ENCODE assay signal across 9 cellular contexts in genomic region chr2:54561795-54562592, GRCh38.
A peak's percentile ranks its signal among the peaks of the same experiment; 100 is the strongest.
DNase-seq lines count a peak whose midpoint lies in the region; ATAC-seq and TF ChIP-seq lines count a peak whose summit lies in the region.
"Had no signal": no experiment of that assay in that cellular context is flagged by ENCODE, and none has a peak within 500 bp of the region (broad histone marks: within the 10 kb centered on the region; RNA-seq: fewer than 3 reads in every experiment).

No MANE protein-coding gene starts in this region.

- H3K4me3 Mint-ChIP-seq in CD14-positive monocyte (no peak overlapping the region), IgD-negative memory B cell (peak overlapping the region; percentile 78 to 97 (median 94)), mesothelial cell of epicardium (peak overlapping the region; percentile 39)
- peak overlapping the region; percentile 76 for H3K4me3 Mint-ChIP-seq in activated T-helper 2 cell treated with anti-CD3 and anti-CD28 coated beads, Interferon-gamma antibody, Interleukin-2, Interleukin-4, amounts not matched to agents 10 μg/mL and 5 μg/mL and 100 μg/mL, durations not matched to agents 14 hours and 24 hours and 36 hours (ENCODE audit: low read depth)

- no peaks in the 10 kb centered on the region for H3K9me3 Mint-ChIP-seq in CD14-positive monocyte
- no peaks in the 10 kb centered on the region for H3K9me3 Mint-ChIP-seq in IgD-negative memory B cell
- H3K9me3 Mint-ChIP-seq in activated T-helper 2 cell treated with anti-CD3 and anti-CD28 coated beads, Interferon-gamma antibody, Interleukin-2, Interleukin-4, amounts not matched to agents 10 μg/mL and 5 μg/mL and 100 μg/mL, durations not matched to agents 14 hours and 24 hours and 36 hours = no peaks in the 10 kb centered on the region
- H3K9me3 Mint-ChIP-seq in mesothelial cell of epicardium = no peaks in the 10 kb centered on the region

- intact Hi-C loops in CD14-positive monocyte (cut with micrococcal nuclease) = no loop called here
- intact Hi-C loops in activated T-helper 2 cell treated with anti-CD3 and anti-CD28 coated beads, Interferon-gamma antibody, Interleukin-2, Interleukin-4, amounts not matched to agents 10 μg/mL and 5 μg/mL and 100 μg/mL, durations not matched to agents 14 hours and 24 hours and 36 hours (cut with micrococcal nuclease) = loop anchor here (2.0 to 10.0 kb wide), 2 partner anchors 489 to 597 kb away; partner anchors contain the start of gene RTN4

- H3K4me1 Mint-ChIP-seq in CD14-positive monocyte (peaks cover 46% of the 10 kb centered on the region), IgD-negative memory B cell (peaks cover 41 to 54% (median 47%) of the 10 kb centered on the region in 3 donors), mesothelial cell of epicardium (peaks cover 62% of the 10 kb centered on the region)
- peaks cover 56% of the 10 kb centered on the region for H3K4me1 Mint-ChIP-seq in activated T-helper 2 cell treated with anti-CD3 and anti-CD28 coated beads, Interferon-gamma antibody, Interleukin-2, Interleukin-4, amounts not matched to agents 10 μg/mL and 5 μg/mL and 100 μg/mL, durations not matched to agents 14 hours and 24 hours and 36 hours (ENCODE audit: low read depth)

- in situ Hi-C loops in GM13976 (cut with MboI; ENCODE audit: low sequenced_read_pairs, unreplicated experiment) = no loop called here

- ATAC-seq in HG02798 (IDR thresholded peaks at IDR 0.05; ENCODE audit: poor library complexity, unreplicated experiment) = no peak

- DNase-seq in CD14-positive monocyte (ENCODE audit: low spot score) = no peak
- DNase-seq in activated T-helper 2 cell treated with anti-CD3 and anti-CD28 coated beads, Interferon-gamma antibody, Interleukin-2, Interleukin-4, amounts not matched to agents 10 μg/mL and 5 μg/mL and 100 μg/mL, durations not matched to agents 14 hours and 24 hours and 36 hours (ENCODE audit: low spot score) = no peak
- no peak for DNase-seq in mesothelial cell of epicardium (ENCODE audit: low spot score in 2 of 2, unreplicated experiment in 2 of 2)
- no peak for DNase-seq in GM13976 (ENCODE audit: low spot score)
- DNase-seq in NCI-H345 treated with DMSO at 0.1 percent for 48 hours (lab: John Stamatoyannopoulos, UW; ENCODE audit: unreplicated experiment) = no peak
- no peak for DNase-seq in NCI-H1417 treated with DMSO at 0.1 percent for 48 hours (lab: John Stamatoyannopoulos, UW)
- DNase-seq: NCI-H446 treated with DMSO at 0.1 percent for 48 hours had no signal

- H3K27me3 Mint-ChIP-seq in CD14-positive monocyte (ENCODE audit: low read depth in 3 of 3) (peaks cover 0 to 2% (median under 1%) of the 10 kb centered on the region in 3 donors), IgD-negative memory B cell (no peaks in the 10 kb centered on the region), mesothelial cell of epicardium (ENCODE audit: low read depth) (no peaks in the 10 kb centered on the region)
- H3K27me3 Mint-ChIP-seq in activated T-helper 2 cell treated with anti-CD3 and anti-CD28 coated beads, Interferon-gamma antibody, Interleukin-2, Interleukin-4, amounts not matched to agents 10 μg/mL and 5 μg/mL and 100 μg/mL, durations not matched to agents 14 hours and 24 hours and 36 hours (ENCODE audit: low read depth) = no peaks in the 10 kb centered on the region

- H3K36me3 Mint-ChIP-seq in CD14-positive monocyte = peaks cover 4 to 5% of the 10 kb centered on the region in 2 donors
- peaks cover 2% of the 10 kb centered on the region for H3K36me3 Mint-ChIP-seq in IgD-negative memory B cell
- H3K36me3 Mint-ChIP-seq in activated T-helper 2 cell treated with anti-CD3 and anti-CD28 coated beads, Interferon-gamma antibody, Interleukin-2, Interleukin-4, amounts not matched to agents 10 μg/mL and 5 μg/mL and 100 μg/mL, durations not matched to agents 14 hours and 24 hours and 36 hours (ENCODE audit: low read depth) = peaks cover 31% of the 10 kb centered on the region
- no peaks in the 10 kb centered on the region for H3K36me3 Mint-ChIP-seq in mesothelial cell of epicardium

- TF ChIP-seq CTCF in CD14-positive monocyte (IDR thresholded peaks at IDR 0.05) = no peak
- no peak for TF ChIP-seq CTCF in mesothelial cell of epicardium (IDR thresholded peaks at IDR 0.05; ENCODE audit: unreplicated experiment)
- TF ChIP-seq CTCF in GM13976 (IDR thresholded peaks at IDR 0.05; ENCODE audit: borderline replicate concordance, control extremely low read depth, extremely low read depth, insufficient read depth, missing control alignments) = no peak

- H3K27ac Mint-ChIP-seq in CD14-positive monocyte (peak overlapping the region in 6 of 7 donors; percentile 21 to 84 (median 54)), IgD-negative memory B cell (peak overlapping the region; percentile 67 to 87 (median 72)), mesothelial cell of epicardium (peak overlapping the region; percentile 68)
- H3K27ac Mint-ChIP-seq in activated T-helper 2 cell treated with anti-CD3 and anti-CD28 coated beads, Interferon-gamma antibody, Interleukin-2, Interleukin-4, amounts not matched to agents 10 μg/mL and 5 μg/mL and 100 μg/mL, durations not matched to agents 14 hours and 24 hours and 36 hours = peak overlapping the region; percentile 82

Comparison
In these comparisons a context has a peak if more than half of its experiments do, and no peak if none do; other contexts are left out.
1. H3K4me3 Mint-ChIP-seq: peak in IgD-negative memory B cell (4 of 4), activated T-helper 2 cell treated with anti-CD3 and anti-CD28 coated beads, Interferon-gamma antibody, Interleukin-2, Interleukin-4, amounts not matched to agents 10 μg/mL and 5 μg/mL and 100 μg/mL, durations not matched to agents 14 hours and 24 hours and 36 hours (single experiment) and mesothelial cell of epicardium (single experiment); none in CD14-positive monocyte (0 of 2).
2. Peak in every context shown above with its lines, with median percentiles within 50 percentile points of each other: H3K27ac Mint-ChIP-seq.